11 cellular contexts compared by ENCODE assay signal in the genomic region with DNA sequence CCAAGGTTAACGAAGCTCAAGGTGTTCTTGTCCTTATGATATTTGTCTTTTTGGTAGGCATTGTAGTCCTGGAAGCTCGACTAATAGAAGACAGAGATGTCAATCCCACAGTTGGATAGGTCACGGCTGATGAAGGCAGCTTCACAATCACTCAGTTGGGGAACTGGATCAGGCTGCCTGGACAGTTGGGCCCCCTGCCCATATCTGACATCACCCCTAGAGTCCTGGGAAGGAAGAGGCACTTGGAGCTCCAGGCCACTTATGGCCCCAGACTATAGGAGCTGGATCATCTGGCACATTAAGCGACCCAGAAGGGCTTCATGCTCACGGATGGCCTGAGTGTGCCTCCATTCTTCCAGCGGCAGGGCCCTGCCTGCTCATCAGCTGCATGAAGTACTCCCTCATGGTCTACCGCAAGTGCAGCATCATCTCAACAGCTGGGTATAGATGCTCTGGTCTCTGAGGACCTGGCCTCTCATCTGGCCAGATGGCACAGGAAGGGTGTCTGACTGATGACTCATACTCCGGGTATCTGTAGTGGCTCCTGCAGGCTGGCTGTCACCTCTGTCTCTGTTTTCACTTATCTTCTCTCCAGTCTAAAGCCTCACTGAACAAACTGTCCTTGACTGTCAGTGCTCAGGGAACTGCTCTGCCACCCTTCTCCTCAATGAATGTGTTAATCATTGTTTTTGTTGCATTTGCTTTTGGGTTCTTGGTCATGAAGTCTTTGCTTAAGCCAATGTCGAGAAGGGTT. TPM values are rescaled to one million over a fixed set of nuclear protein-coding genes. Genes with fewer than 3 reads are reported as not detected.
DNase-seq lines count a peak whose midpoint lies in the region; ATAC-seq and TF ChIP-seq lines count a peak whose summit lies in the region.
"Had no signal": no experiment of that assay in that cellular context is flagged by ENCODE, and none has a peak within 500 bp of the region (broad histone marks: within the 10 kb centered on the region; RNA-seq: fewer than 3 reads in every experiment).

No MANE protein-coding gene starts in this region.

- BruUV-seq in Caco-2 (replicated peaks; lab: Mats Ljungman, UMichigan), result no TSS peak

- POLR2A ChIA-PET in Caco-2 (lab: Charles Lee), result no interaction called here

- H3K36me3 Mint-ChIP-seq in Caco-2 (ENCODE audit: insufficient read depth, unreplicated experiment), result peaks cover 6% of the 10 kb centered on the region
- H3K36me3 Mint-ChIP-seq: brain had no signal

- H3K4me3 ChIP-seq in Caco-2 (ENCODE audit: low read depth, low read length), result no peak overlapping the region

- H3K9me3 ChIP-seq in Caco-2, result no peaks in the 10 kb centered on the region; the same call in 1 of the 2 replicates

- H3K36me3 ChIP-seq in Caco-2 (ENCODE audit: control insufficient read depth, insufficient read depth, low read length), result no peaks in the 10 kb centered on the region; the same call in 1 of the 2 replicates

- H3K4me1 Mint-ChIP-seq in Caco-2 (ENCODE audit: low read depth, unreplicated experiment), result no peaks in the 10 kb centered on the region
- H3K4me1 Mint-ChIP-seq: brain, neural crest cell had no signal

- TF ChIP-seq CTCF in foreskin keratinocyte (conservative IDR thresholded peaks at IDR 0.05) (no peak), Caco-2 (IDR thresholded peaks at IDR 0.05; ENCODE audit: insufficient read depth in 1 of 2, low read depth in 1 of 2, low read length in 1 of 2, severe bottlenecking in 1 of 2, unreplicated experiment in 1 of 2) (no peak)

- no peaks in the 10 kb centered on the region for H3K9me3 Mint-ChIP-seq in Caco-2 (ENCODE audit: unreplicated experiment)

- no peaks in the 10 kb centered on the region for H3K27me3 Mint-ChIP-seq in Caco-2 (ENCODE audit: insufficient read depth, unreplicated experiment)

- H3K27me3 ChIP-seq in foreskin keratinocyte, result no peaks in the 10 kb centered on the region
- H3K27me3 ChIP-seq in Caco-2 (replicated peaks; ENCODE audit: control insufficient read depth, insufficient read depth, low read length), result no peaks in the 10 kb centered on the region

- CTCF ChIA-PET in Caco-2 (lab: Charles Lee), result no interaction called here

- peak; percentile 93 for ATAC-seq in GM21447 (IDR thresholded peaks at IDR 0.05; ENCODE audit: unreplicated experiment)
- ATAC-seq in foreskin keratinocyte, result peak; percentile 61
- no peak for ATAC-seq in GM21367 (IDR thresholded peaks at IDR 0.05; ENCODE audit: unreplicated experiment)
- no peak for ATAC-seq in GM21381 (IDR thresholded peaks at IDR 0.05; ENCODE audit: unreplicated experiment)
- ATAC-seq in HG03520 (IDR thresholded peaks at IDR 0.05; ENCODE audit: unreplicated experiment), result no peak

- H3K4me1 ChIP-seq in foreskin keratinocyte (no peaks in the 10 kb centered on the region), Caco-2 (peaks cover 4% of the 10 kb centered on the region)

- intact Hi-C loops in Caco-2 (cut with micrococcal nuclease; ENCODE audit: unreplicated experiment), result no loop called here

- no peak overlapping the region for H3K4me3 Mint-ChIP-seq in Caco-2 (ENCODE audit: unreplicated experiment)
- H3K4me3 Mint-ChIP-seq: brain, neural crest cell had no signal

- H3K27ac ChIP-seq in foreskin keratinocyte, result no peak overlapping the region

- DNase-seq in DMS53 (lab: John Stamatoyannopoulos, UW) (peak; percentile 97), NCI-H1694 treated with DMSO at 0.1 percent for 48 hours (lab: John Stamatoyannopoulos, UW) (peak; percentile 60), foreskin keratinocyte (no peak), Caco-2 (no peak)
- DNase-seq: NCI-H187 treated with DMSO at 0.1 percent for 48 hours had no signal

- no peak overlapping the region for H3K27ac Mint-ChIP-seq in Caco-2 (ENCODE audit: unreplicated experiment)
- H3K27ac Mint-ChIP-seq: brain had no signal

RNA-seq across cellular contexts. Expression of a gene that starts 29.2 kb away (rescaled TPM):
- total RNA-seq in foreskin keratinocyte, result 126 and 142 TPM in 2 replicates
- 57.1 and 62.9 TPM in 2 replicates for polyA plus RNA-seq in foreskin keratinocyte
- 136 and 150 TPM in 2 replicates for total RNA-seq in Caco-2 (2022)

RNA-seq across cellular contexts. Expression of a gene that starts 47.4 kb away (rescaled TPM):
- total RNA-seq in foreskin keratinocyte (0.07 and 0.20 TPM in 2 replicates), Caco-2 (2022) (0.26 and 0.59 TPM in 2 replicates)
- polyA plus RNA-seq in foreskin keratinocyte, result 0.01 and 0.03 TPM in 2 replicates

RNA-seq across cellular contexts. Expression of a gene that starts 47.4 kb away (rescaled TPM):
- 19.8 and 23.5 TPM in 2 replicates for total RNA-seq in foreskin keratinocyte
- 11.8 and 14.7 TPM in 2 replicates for polyA plus RNA-seq in foreskin keratinocyte
- total RNA-seq in Caco-2 (2022), result 34.2 and 36.1 TPM in 2 replicates

Comparison
In these comparisons a context has a peak if more than half of its experiments do, and no peak if none do; other contexts are left out.
1. DNase-seq: peak in DMS53 (single experiment) and NCI-H1694 treated with DMSO at 0.1 percent for 48 hours (single experiment); none in foreskin keratinocyte (0 of 2) and Caco-2 (0 of 2).
2. ATAC-seq: peak in GM21447 (single experiment) and foreskin keratinocyte (single experiment); none in GM21367 (single experiment), GM21381 (single experiment) and HG03520 (single experiment).